Comparison of ENCODE assay signal across 22 cellular contexts in the genomic region with DNA sequence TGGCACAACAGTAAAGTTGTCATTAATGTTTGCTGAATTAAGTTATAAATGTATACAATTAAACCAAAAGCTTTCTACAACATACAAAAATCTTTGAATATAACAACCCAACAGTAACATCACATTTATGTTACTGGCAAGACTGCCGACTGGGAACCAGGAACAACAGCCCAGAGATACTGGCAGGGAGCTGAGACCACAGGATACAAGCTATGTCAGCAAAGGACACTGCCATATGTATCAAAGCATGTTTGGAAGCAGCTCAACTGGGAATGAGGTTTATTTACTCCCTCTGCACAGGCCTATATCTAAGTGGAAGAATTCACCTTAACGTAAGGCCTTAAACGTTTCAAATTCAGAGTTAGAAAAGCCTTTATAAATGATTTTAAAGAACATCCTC.
"Had no signal": no experiment of that assay in that cellular context is flagged by ENCODE, and none has a peak within 500 bp of the region (broad histone marks: within the 10 kb centered on the region; RNA-seq: fewer than 3 reads in every experiment).

No MANE protein-coding gene starts in this region.

- H3K27ac Mint-ChIP-seq: naive thymus-derived CD4-positive, alpha-beta T cell; nephron progenitor cell; stimulated activated naive B cell treated with anti-CD40 and anti-IgM and Interleukin-4, amounts not matched to agents 10 μg/mL and 1 μg/mL and 100 μg/mL, for 72 hours; stimulated activated naive CD8-positive, alpha-beta T cell treated with anti-CD3 and anti-CD28 coated beads, Interleukin-15, amount 100 ng/mL, for 72 hours had no signal

- H3K4me1 ChIP-seq: esophagus muscularis mucosa, gastroesophageal sphincter, left lung, testis, tibial nerve, upper lobe of right lung, vagina had no signal

- H3K4me3 ChIP-seq: esophagus muscularis mucosa, gastroesophageal sphincter, left lung, psoas muscle, testis, tibial nerve, upper lobe of right lung, vagina had no signal

- H3K4me1 Mint-ChIP-seq: stimulated activated naive B cell treated with anti-CD40 and anti-IgM and Interleukin-4, amounts not matched to agents 10 μg/mL and 1 μg/mL and 100 μg/mL, for 72 hours; stimulated activated naive CD8-positive, alpha-beta T cell treated with anti-CD3 and anti-CD28 coated beads, Interleukin-15, amount 100 ng/mL, for 72 hours had no signal

- DNase-seq: effector memory CD4-positive, alpha-beta T cell; foreskin fibroblast; glutamatergic neuron; islet precursor cell; left lung; mesendoderm; naive thymus-derived CD4-positive, alpha-beta T cell; nephron progenitor cell; psoas muscle; retina; stimulated activated CD4-positive, alpha-beta T cell treated with anti-CD3 and anti-CD28 coated beads, Interleukin-2, amount 100 ng/mL, for 24 hours; stimulated activated CD4-positive, alpha-beta T cell treated with anti-CD3 and anti-CD28 coated beads, Interleukin-4, amount 100 ng/mL, for 4 hours; stimulated activated naive B cell treated with anti-CD40 and anti-IgM and Interleukin-4, amounts not matched to agents 10 μg/mL and 1 μg/mL and 100 μg/mL, for 72 hours; stimulated activated naive CD8-positive, alpha-beta T cell treated with anti-CD3 and anti-CD28 coated beads, Interleukin-15, amount 100 ng/mL, for 72 hours; testis; upper lobe of right lung had no signal

- H3K4me3 Mint-ChIP-seq: naive thymus-derived CD4-positive, alpha-beta T cell; nephron progenitor cell; stimulated activated naive B cell treated with anti-CD40 and anti-IgM and Interleukin-4, amounts not matched to agents 10 μg/mL and 1 μg/mL and 100 μg/mL, for 72 hours; stimulated activated naive CD8-positive, alpha-beta T cell treated with anti-CD3 and anti-CD28 coated beads, Interleukin-15, amount 100 ng/mL, for 72 hours had no signal

- H3K27ac ChIP-seq: epithelial cell of prostate, esophagus muscularis mucosa, gastroesophageal sphincter, left lung, psoas muscle, testis, tibial nerve, upper lobe of right lung, vagina had no signal

- H3K9me3 Mint-ChIP-seq: naive thymus-derived CD4-positive, alpha-beta T cell; nephron progenitor cell; stimulated activated naive B cell treated with anti-CD40 and anti-IgM and Interleukin-4, amounts not matched to agents 10 μg/mL and 1 μg/mL and 100 μg/mL, for 72 hours; stimulated activated naive CD8-positive, alpha-beta T cell treated with anti-CD3 and anti-CD28 coated beads, Interleukin-15, amount 100 ng/mL, for 72 hours had no signal

- H3K27me3 ChIP-seq: esophagus muscularis mucosa, gastroesophageal sphincter, left lung, testis, tibial nerve, upper lobe of right lung, vagina had no signal

- ATAC-seq: gastroesophageal sphincter; left lung; naive thymus-derived CD4-positive, alpha-beta T cell; psoas muscle; sciatic nerve; stimulated activated naive B cell treated with anti-CD40 and anti-IgM and Interleukin-4, amounts not matched to agents 10 μg/mL and 1 μg/mL and 100 μg/mL, for 72 hours; stimulated activated naive CD8-positive, alpha-beta T cell treated with anti-CD3 and anti-CD28 coated beads, Interleukin-15, amount 100 ng/mL, for 72 hours; upper lobe of right lung had no signal

- H3K36me3 Mint-ChIP-seq: naive thymus-derived CD4-positive, alpha-beta T cell; stimulated activated naive B cell treated with anti-CD40 and anti-IgM and Interleukin-4, amounts not matched to agents 10 μg/mL and 1 μg/mL and 100 μg/mL, for 72 hours had no signal

- H3K9me3 ChIP-seq: esophagus muscularis mucosa, gastroesophageal sphincter, left lung, psoas muscle, testis, tibial nerve, upper lobe of right lung, vagina had no signal
